Comparison of ENCODE assay signal across 19 cellular contexts in genomic region chr7:26105931-26106330, GRCh38. TPM values are rescaled to one million over a fixed set of nuclear protein-coding genes. Genes with fewer than 3 reads are reported as not detected.
DNase-seq lines count a peak whose midpoint lies in the region; ATAC-seq and TF ChIP-seq lines count a peak whose summit lies in the region.
"Had no signal": no experiment of that assay in that cellular context is flagged by ENCODE, and none has a peak within 500 bp of the region (broad histone marks: within the 10 kb centered on the region; RNA-seq: fewer than 3 reads in every experiment).

No MANE protein-coding gene starts in this region.

- no peak overlapping the region for H3K4me3 ChIP-seq in WERI-Rb-1 (ENCODE audit: low read depth, low read length)
- no peak overlapping the region for H3K4me3 ChIP-seq in thymus (ENCODE audit: low read length)
- no peak overlapping the region for H3K4me3 ChIP-seq in body of pancreas
- H3K4me3 ChIP-seq: A549; BLaER1 treated with 17β-estradiol and CSF1 and Interleukin-3, amounts not matched to agents 10 nM and 100 nM; GM12878 had no signal

- H3K4me1 ChIP-seq in thymus (ENCODE audit: control insufficient read depth, insufficient read depth, low read length) (peaks cover 5% of the 10 kb centered on the region), body of pancreas (peaks cover 11% of the 10 kb centered on the region)
- H3K4me1 ChIP-seq: A549, Caco-2 had no signal

- H3K9me3 ChIP-seq in WERI-Rb-1 (ENCODE audit: severe bottlenecking) (peaks cover 4% of the 10 kb centered on the region), thymus (ENCODE audit: control insufficient read depth) (no peaks in the 10 kb centered on the region), body of pancreas (no peaks in the 10 kb centered on the region)
- H3K9me3 ChIP-seq: A549, Caco-2 had no signal

- DNase-seq in NCI-H82 (lab: John Stamatoyannopoulos, UW) (peak; percentile 35), NCI-H82 treated with DMSO at 0.1 percent for 48 hours (lab: John Stamatoyannopoulos, UW; ENCODE audit: unreplicated experiment) (no peak), WERI-Rb-1 (peak; percentile 94), body of pancreas (no peak), GOT3 (lab: John Stamatoyannopoulos, UW) (no peak)
- DNase-seq: AML-193; Caco-2; Calu3; CD4-positive, alpha-beta T cell; CD8-positive, alpha-beta T cell; DND-41; EL; GDM1 had no signal

- no peaks in the 10 kb centered on the region for H3K36me3 ChIP-seq in WERI-Rb-1
- no peaks in the 10 kb centered on the region for H3K36me3 ChIP-seq in thymus (ENCODE audit: control insufficient read depth, insufficient read depth)
- H3K36me3 ChIP-seq in body of pancreas (replicated peaks in 1 of 2; ENCODE audit: insufficient read depth in 1 of 2, low read depth in 2 of 2) = no peaks in the 10 kb centered on the region

- H3K27me3 ChIP-seq in WERI-Rb-1 (ENCODE audit: insufficient read depth, low read depth, severe bottlenecking) = no peaks in the 10 kb centered on the region
- H3K27me3 ChIP-seq in thymus (ENCODE audit: control insufficient read depth, insufficient read depth) = no peaks in the 10 kb centered on the region
- H3K27me3 ChIP-seq in body of pancreas = no peaks in the 10 kb centered on the region
- H3K27me3 ChIP-seq: BLaER1 treated with 17β-estradiol and CSF1 and Interleukin-3, amounts not matched to agents 10 nM and 100 nM had no signal

- no peak for ATAC-seq in body of pancreas
- ATAC-seq: A549; CD8-positive, alpha-beta T cell; GM12878 had no signal

- 97% methylated on average over 11 of the region's 11 CpGs for WGBS in thymus
- WGBS in body of pancreas, 2 donors = 85 to 90% methylated on average over 8 to 11 of the region's 11 CpGs

- no peak for TF ChIP-seq POLR2A in body of pancreas (IDR thresholded peaks at IDR 0.05)

- intact Hi-C loops in body of pancreas (cut with DNase I) = no loop called here

- H3K27ac ChIP-seq in WERI-Rb-1 (peak overlapping the region; percentile 47), thymus (ENCODE audit: low read depth) (peak overlapping the region; percentile 31), body of pancreas (no peak overlapping the region)
- H3K27ac ChIP-seq: 22Rv1; A549; BLaER1 treated with 17β-estradiol and CSF1 and Interleukin-3, amounts not matched to agents 10 nM and 100 nM; C4-2B had no signal

- TF ChIP-seq CTCF in WERI-Rb-1 (IDR thresholded peaks at IDR 0.05; ENCODE audit: low read depth, low read length) = no peak
- no peak for TF ChIP-seq CTCF in body of pancreas (IDR thresholded peaks at IDR 0.05)

RNA-seq across cellular contexts. Expression of gene NFE2L3, which starts 46.1 kb away (rescaled TPM):
- 12.0 TPM for polyA plus RNA-seq in thymus
- total RNA-seq in body of pancreas = 1 to 10 TPM; 4.9 to 6.6 TPM

Comparison
In these comparisons a context has a peak if more than half of its experiments do, and no peak if none do; other contexts are left out.
1. DNase-seq: peak in NCI-H82 (single experiment) and WERI-Rb-1 (single experiment); none in NCI-H82 treated with DMSO at 0.1 percent for 48 hours (single experiment), body of pancreas (0 of 4) and GOT3 (single experiment).
2. H3K27ac ChIP-seq: peak in WERI-Rb-1 (single experiment) and thymus (single experiment); none in body of pancreas (0 of 4).